In the genomic region with DNA sequence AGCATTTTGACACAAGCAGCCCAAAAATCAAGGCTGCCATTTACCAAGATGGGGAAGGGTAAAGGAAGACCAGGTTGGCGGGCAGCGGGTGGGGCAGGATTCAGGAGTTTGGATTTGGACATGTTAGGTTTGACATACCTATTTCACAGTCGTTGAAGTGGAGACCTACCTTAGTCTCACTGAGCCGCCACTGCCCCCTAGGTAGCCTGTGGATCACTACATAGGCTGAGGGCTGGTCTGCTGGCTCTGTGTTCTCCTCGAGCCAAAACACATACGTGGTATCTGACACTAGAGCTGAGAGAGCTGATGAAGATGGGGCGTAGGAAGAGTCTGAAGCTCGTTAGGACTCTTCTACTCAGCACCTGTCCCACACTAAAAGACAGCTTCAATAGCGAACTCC, we compare ENCODE assay signal across 9 cellular contexts.
DNase-seq lines count a peak whose midpoint lies in the region; ATAC-seq and TF ChIP-seq lines count a peak whose summit lies in the region.
"Had no signal": no experiment of that assay in that cellular context is flagged by ENCODE, and none has a peak within 500 bp of the region (broad histone marks: within the 10 kb centered on the region; RNA-seq: fewer than 3 reads in every experiment).

No MANE protein-coding gene starts in this region.

- H3K27me3 Mint-ChIP-seq in activated T-cell treated with anti-CD3 and anti-CD28 coated beads, Interleukin-2, amount 50 U/mL, for 72 hours (ENCODE audit: low read depth): no peaks in the 10 kb centered on the region
- H3K27me3 Mint-ChIP-seq in naive B cell: no peaks in the 10 kb centered on the region

- no peaks in the 10 kb centered on the region for H3K4me1 Mint-ChIP-seq in activated T-cell treated with anti-CD3 and anti-CD28 coated beads, Interleukin-2, amount 50 U/mL, for 72 hours (ENCODE audit: low read depth)
- H3K4me1 Mint-ChIP-seq in naive B cell: no peaks in the 10 kb centered on the region

- peaks cover 2 to 11% of the 10 kb centered on the region in 2 donors for H3K36me3 Mint-ChIP-seq in activated T-cell treated with anti-CD3 and anti-CD28 coated beads, Interleukin-2, amount 50 U/mL, for 72 hours (ENCODE audit: insufficient read depth in 2 of 2)
- peaks cover 18 to 27% of the 10 kb centered on the region in 2 donors for H3K36me3 Mint-ChIP-seq in naive B cell

- DNase-seq in GM10248 (ENCODE audit: extremely low spot score) (peak; percentile 64), HEK293T (ENCODE audit: extremely low spot score) (peak; percentile 30), naive B cell (peak; percentile 9), AG20443 (ENCODE audit: low spot score) (no peak), epidermal melanocyte (ENCODE audit: insufficient read length, low spot score) (no peak), HK-2 (ENCODE audit: unreplicated experiment) (no peak)
- DNase-seq in activated T-cell treated with anti-CD3 and anti-CD28 coated beads, Interleukin-2, amount 50 U/mL, for 72 hours: peak; percentile 24 to 42
- DNase-seq: NCI-H1417 treated with DMSO at 0.1 percent for 48 hours had no signal

- CTCF ChIA-PET in GM10248 (lab: Yijun Ruan, JAX): interaction anchor here (0.8 to 1.9 kb wide), 10 partner anchors 9 to 113 kb away, joined by 3 to 10 read pairs (median 3); no protein-coding TSS in a partner anchor
- CTCF ChIA-PET in HEK293T (lab: Yijun Ruan, JAX): no interaction called here

- peak; percentile 41 for TF ChIP-seq CTCF in GM10248 (IDR thresholded peaks at IDR 0.05; ENCODE audit: control extremely low read depth, extremely low read depth, low read depth, missing control alignments)

- no peak overlapping the region for H3K27ac Mint-ChIP-seq in activated T-cell treated with anti-CD3 and anti-CD28 coated beads, Interleukin-2, amount 50 U/mL, for 72 hours
- H3K27ac Mint-ChIP-seq in naive B cell: no peak overlapping the region

- H3K9me3 Mint-ChIP-seq in activated T-cell treated with anti-CD3 and anti-CD28 coated beads, Interleukin-2, amount 50 U/mL, for 72 hours: no peaks in the 10 kb centered on the region
- H3K9me3 Mint-ChIP-seq in naive B cell: no peaks in the 10 kb centered on the region

- peak; percentile 50 to 55 for ATAC-seq in activated T-cell treated with anti-CD3 and anti-CD28 coated beads, Interleukin-2, amount 50 U/mL, for 72 hours (replicated peaks in 1 of 2)
- ATAC-seq in naive B cell (ENCODE audit: low read depth in 2 of 2) (peak; percentile 56 to 66), HG03135 (IDR thresholded peaks at IDR 0.05; ENCODE audit: unreplicated experiment) (no peak)

- no peak overlapping the region for H3K4me3 Mint-ChIP-seq in activated T-cell treated with anti-CD3 and anti-CD28 coated beads, Interleukin-2, amount 50 U/mL, for 72 hours
- H3K4me3 Mint-ChIP-seq in naive B cell: no peak overlapping the region

- POLR2A ChIA-PET in GM10248 (lab: Yijun Ruan, JAX): no interaction called here
- POLR2A ChIA-PET in HEK293T (lab: Yijun Ruan, JAX): no interaction called here

TF ChIP-seq in HEK293T, 16 proteins besides CTCF, POLR2A, EP300 and RAD21:
- TF ChIP-seq CTBP1 (IDR thresholded peaks at IDR 0.05; ENCODE audit: borderline replicate concordance) (no peak), ZNF384 (IDR thresholded peaks at IDR 0.05) (no peak), NFRKB (IDR thresholded peaks at IDR 0.05) (no peak), BHLHE40 (IDR thresholded peaks at IDR 0.05; ENCODE audit: borderline replicate concordance) (no peak), ARNT (IDR thresholded peaks at IDR 0.05) (no peak), FOXK2 (IDR thresholded peaks at IDR 0.05) (no peak), SUZ12 (IDR thresholded peaks at IDR 0.05) (no peak), TARDBP (IDR thresholded peaks at IDR 0.05) (no peak), L3MBTL2 (conservative IDR thresholded peaks at IDR 0.05) (no peak), FOXM1 (IDR thresholded peaks at IDR 0.05; ENCODE audit: borderline replicate concordance) (no peak), LEF1 (IDR thresholded peaks at IDR 0.05; ENCODE audit: borderline replicate concordance) (no peak), SP1 (IDR thresholded peaks at IDR 0.05) (no peak), ELF4 (IDR thresholded peaks at IDR 0.05) (no peak), HDGF (IDR thresholded peaks at IDR 0.05; ENCODE audit: borderline replicate concordance) (no peak), FOXA1 (IDR thresholded peaks at IDR 0.05) (no peak)
- TF ChIP-seq, protein P1, sequence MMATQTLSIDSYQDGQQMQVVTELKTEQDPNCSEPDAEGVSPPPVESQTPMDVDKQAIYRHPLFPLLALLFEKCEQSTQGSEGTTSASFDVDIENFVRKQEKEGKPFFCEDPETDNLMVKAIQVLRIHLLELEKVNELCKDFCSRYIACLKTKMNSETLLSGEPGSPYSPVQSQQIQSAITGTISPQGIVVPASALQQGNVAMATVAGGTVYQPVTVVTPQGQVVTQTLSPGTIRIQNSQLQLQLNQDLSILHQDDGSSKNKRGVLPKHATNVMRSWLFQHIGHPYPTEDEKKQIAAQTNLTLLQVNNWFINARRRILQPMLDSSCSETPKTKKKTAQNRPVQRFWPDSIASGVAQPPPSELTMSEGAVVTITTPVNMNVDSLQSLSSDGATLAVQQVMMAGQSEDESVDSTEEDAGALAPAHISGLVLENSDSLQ (IDR thresholded peaks at IDR 0.05): no peak

Comparison
In these comparisons a context has a peak if more than half of its experiments do, and no peak if none do; other contexts are left out.
1. DNase-seq: peak in GM10248 (single experiment), HEK293T (single experiment), activated T-cell treated with anti-CD3 and anti-CD28 coated beads, Interleukin-2, amount 50 U/mL, for 72 hours (2 of 2) and naive B cell (single experiment); none in AG20443 (single experiment), epidermal melanocyte (single experiment) and HK-2 (single experiment).